In genomic region chr7:150823010-150823409, GRCh38 we compare ENCODE assay signal across 17 cellular contexts. TPM values are rescaled to one million over a fixed set of nuclear protein-coding genes. Genes with fewer than 3 reads are reported as not detected.
DNase-seq lines count a peak whose midpoint lies in the region; ATAC-seq and TF ChIP-seq lines count a peak whose summit lies in the region.
"Had no signal": no experiment of that assay in that cellular context is flagged by ENCODE, and none has a peak within 500 bp of the region (broad histone marks: within the 10 kb centered on the region; RNA-seq: fewer than 3 reads in every experiment).

No MANE protein-coding gene starts in this region.

- H3K4me3 ChIP-seq in left ventricle myocardium inferior (no peak overlapping the region), fibroblast of mammary gland (ENCODE audit: control insufficient read depth, low read depth, low read length) (no peak overlapping the region)
- H3K4me3 ChIP-seq: GM12878, GM23338 had no signal

- H3K9me3 ChIP-seq in left ventricle myocardium inferior (replicated peaks): no peaks in the 10 kb centered on the region

- TF ChIP-seq CTCF in left ventricle myocardium inferior (IDR thresholded peaks at IDR 0.05; ENCODE audit: borderline replicate concordance) (no peak), fibroblast of mammary gland (conservative IDR thresholded peaks at IDR 0.05; ENCODE audit: control insufficient read depth, insufficient read depth, low read depth, low read length) (no peak)

- no peak for ATAC-seq in Right ventricle myocardium superior (ENCODE audit: poor library complexity)
- ATAC-seq in GM21381 (IDR thresholded peaks at IDR 0.05; ENCODE audit: unreplicated experiment): no peak
- ATAC-seq: GM12878, GM23338 had no signal

- H3K27me3 ChIP-seq in left ventricle myocardium inferior (ENCODE audit: low read depth): no peaks in the 10 kb centered on the region

- no peaks in the 10 kb centered on the region for H3K36me3 ChIP-seq in left ventricle myocardium inferior

- intact Hi-C loops in left ventricle myocardium inferior (cut with micrococcal nuclease) (no loop called here), Right ventricle myocardium superior (cut with DNase I) (no loop called here)

- H3K4me1 ChIP-seq in left ventricle myocardium inferior: peaks cover 55% of the 10 kb centered on the region

- peak overlapping the region; percentile 71 for H3K27ac ChIP-seq in left ventricle myocardium inferior (replicated peaks)

- no peak for DNase-seq in left ventricle myocardium inferior
- no peak for DNase-seq in Right ventricle myocardium superior
- peak; percentile 63 for DNase-seq in NCI-H226
- peak; percentile 50 for DNase-seq in fibroblast of mammary gland (ENCODE audit: low read depth)
- no peak for DNase-seq in NCI-H524 treated with DMSO at 0.1 percent for 48 hours (lab: John Stamatoyannopoulos, UW)
- no peak for DNase-seq in medulla oblongata (ENCODE audit: extremely low spot score)
- DNase-seq: C1 segment of cervical spinal cord; Calu3; CD4-positive, alpha-beta T cell; DMS 273 treated with DMSO at 0.1 percent for 48 hours; H7 had no signal

RNA-seq across cellular contexts. Expression of gene TMEM176A, which starts 22.4 kb away (rescaled TPM):
- total RNA-seq in left ventricle myocardium inferior (18.5 TPM), Right ventricle myocardium superior (27.1 TPM)
- total RNA-seq: B cell; CD4-positive, alpha-beta T cell; G401; GM12878; GM23338; H7; HT1080 had no signal

RNA-seq across cellular contexts. Expression of gene TMEM176B, which starts 22.8 kb away (rescaled TPM):
- total RNA-seq in left ventricle myocardium inferior (34.0 TPM), Right ventricle myocardium superior (33.4 TPM)
- total RNA-seq: CD4-positive, alpha-beta T cell; HT1080 had no signal

RNA-seq across cellular contexts. Expression of gene AOC1, which starts 29.3 kb away (rescaled TPM):
- total RNA-seq in left ventricle myocardium inferior: 0.36 TPM
- total RNA-seq in Right ventricle myocardium superior: not detected
- total RNA-seq: B cell; CD4-positive, alpha-beta T cell; GM12878; GM23338; H7; HT1080 had no signal

Comparison
In these comparisons a context has a peak if more than half of its experiments do, and no peak if none do; other contexts are left out.
1. DNase-seq: peak in NCI-H226 (single experiment) and fibroblast of mammary gland (single experiment); none in left ventricle myocardium inferior (single experiment), Right ventricle myocardium superior (single experiment), NCI-H524 treated with DMSO at 0.1 percent for 48 hours (single experiment) and medulla oblongata (single experiment).